Comparison of ENCODE assay signal across 8 cellular contexts in the genomic region with DNA sequence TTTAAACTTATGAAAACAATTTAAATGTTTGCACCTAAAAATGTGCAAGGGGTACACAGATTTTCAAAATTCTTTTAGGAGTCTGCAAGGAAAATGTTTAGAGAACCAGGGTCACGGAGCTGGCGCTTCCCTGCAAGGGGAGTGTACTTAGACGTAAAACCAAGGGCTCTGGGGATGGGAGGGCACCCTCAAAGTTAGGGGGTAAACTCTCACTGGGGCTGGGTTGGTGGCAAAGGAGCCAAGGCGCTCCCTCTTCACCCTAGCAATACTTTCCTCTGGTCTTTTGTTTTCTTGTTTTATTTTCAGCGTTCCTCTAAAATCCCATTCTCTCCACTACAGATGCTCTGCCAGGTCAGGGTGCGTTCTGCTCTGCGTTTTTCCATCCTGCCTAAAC. TPM values are rescaled to one million over a fixed set of nuclear protein-coding genes. Genes with fewer than 3 reads are reported as not detected.
DNase-seq lines count a peak whose midpoint lies in the region; ATAC-seq and TF ChIP-seq lines count a peak whose summit lies in the region.

No MANE protein-coding gene starts in this region.

- H3K4me1 Mint-ChIP-seq in Caco-2 (ENCODE audit: low read depth, unreplicated experiment), result peaks cover 6% of the 10 kb centered on the region

- no peak for TF ChIP-seq EP300 in SK-N-SH (IDR thresholded peaks at IDR 0.05; ENCODE audit: borderline replicate concordance in 1 of 2, low read depth in 1 of 2, low read length in 1 of 2)

- ATAC-seq in HG03039 (IDR thresholded peaks at IDR 0.05; ENCODE audit: unreplicated experiment), result no peak
- ATAC-seq in GM21576 (IDR thresholded peaks at IDR 0.05; ENCODE audit: unreplicated experiment), result no peak

- no peaks in the 10 kb centered on the region for H3K9me3 ChIP-seq in Caco-2
- no peaks in the 10 kb centered on the region for H3K9me3 ChIP-seq in SK-N-SH
- H3K9me3 ChIP-seq in fibroblast of lung (ENCODE audit: control insufficient read depth, insufficient read depth, low read depth, low read length), result no peaks in the 10 kb centered on the region
- no peaks in the 10 kb centered on the region for H3K9me3 ChIP-seq in parathyroid adenoma (ENCODE audit: control insufficient read depth, low read length)

- no peaks in the 10 kb centered on the region for H3K36me3 Mint-ChIP-seq in Caco-2 (ENCODE audit: insufficient read depth, unreplicated experiment)

- H3K4me3 ChIP-seq in Caco-2 (ENCODE audit: low read depth, low read length) (peak overlapping the region; percentile 53), SK-N-SH (ENCODE audit: low read depth in 2 of 2, low read length in 1 of 2) (peak overlapping the region; percentile 66 to 76), fibroblast of lung (replicated peaks in 1 of 4; ENCODE audit: control extremely low read depth in 1 of 4, insufficient read depth in 1 of 4, low read depth in 3 of 4, low read length in 4 of 4) (peak overlapping the region; percentile 58 to 81 (median 59)), parathyroid adenoma (ENCODE audit: low read depth, low read length) (peak overlapping the region; percentile 57)

- peak overlapping the region; percentile 87 for H3K4me3 Mint-ChIP-seq in Caco-2 (ENCODE audit: unreplicated experiment)

- no peaks in the 10 kb centered on the region for H3K27me3 ChIP-seq in Caco-2 (replicated peaks; ENCODE audit: control insufficient read depth, insufficient read depth, low read length)
- H3K27me3 ChIP-seq in SK-N-SH (ENCODE audit: insufficient read depth), result no peaks in the 10 kb centered on the region
- H3K27me3 ChIP-seq in fibroblast of lung (ENCODE audit: control insufficient read depth, insufficient read depth, low read length), result no peaks in the 10 kb centered on the region
- H3K27me3 ChIP-seq in parathyroid adenoma (ENCODE audit: control insufficient read depth, insufficient read depth, low read length), result no peaks in the 10 kb centered on the region

- no peak for TF ChIP-seq RAD21 in SK-N-SH (IDR thresholded peaks at IDR 0.05; ENCODE audit: low read length)

- H2AFZ ChIP-seq in SK-N-SH (ENCODE audit: low read depth) (peak overlapping the region; percentile 90), fibroblast of lung (ENCODE audit: low read length) (peak overlapping the region; percentile 12), parathyroid adenoma (peak overlapping the region; percentile 76)

- H3K27ac ChIP-seq in SK-N-SH (ENCODE audit: low read depth in 2 of 2, low read length in 1 of 2), result peak overlapping the region; percentile 81 to 91
- peak overlapping the region; percentile 78 for H3K27ac ChIP-seq in fibroblast of lung (ENCODE audit: insufficient read depth, low read length)
- no peak overlapping the region for H3K27ac ChIP-seq in parathyroid adenoma

- H3K27ac Mint-ChIP-seq in Caco-2 (ENCODE audit: unreplicated experiment), result no peak overlapping the region

- H3K9ac ChIP-seq in SK-N-SH (peak overlapping the region; percentile 73), fibroblast of lung (ENCODE audit: insufficient read depth, low read length) (peak overlapping the region; percentile 72), parathyroid adenoma (no peak overlapping the region)

- H3K79me2 ChIP-seq in SK-N-SH (ENCODE audit: insufficient read depth), result no peaks in the 10 kb centered on the region
- H3K79me2 ChIP-seq in fibroblast of lung (ENCODE audit: control insufficient read depth, insufficient read depth, low read length), result no peaks in the 10 kb centered on the region
- no peaks in the 10 kb centered on the region for H3K79me2 ChIP-seq in parathyroid adenoma

- peak overlapping the region; percentile 77 for H3K4me2 ChIP-seq in SK-N-SH
- H3K4me2 ChIP-seq in fibroblast of lung (ENCODE audit: extremely low read depth, insufficient read depth, low read length), result peak overlapping the region; percentile 96
- H3K4me2 ChIP-seq in parathyroid adenoma (ENCODE audit: low read length), result peak overlapping the region; percentile 78

- intact Hi-C loops in Caco-2 (cut with micrococcal nuclease; ENCODE audit: unreplicated experiment), result no loop called here

- 41% methylated on average over 7 of the region's 7 CpGs for WGBS in SK-N-SH (ENCODE audit: low lambda C conversion rate)

- H3K9me2 ChIP-seq in SK-N-SH, result no peaks in the 10 kb centered on the region

- DNase-seq in Caco-2, result no peak
- DNase-seq in SK-N-SH, result peak; percentile 47
- DNase-seq in fibroblast of lung (ENCODE audit: low read depth in 2 of 2), result peak in 1 of 2 donors; percentile 19
- no peak for DNase-seq in NCI-H446 treated with DMSO at 0.1 percent for 48 hours (lab: John Stamatoyannopoulos, UW)
- no peak for DNase-seq in stimulated activated CD4-positive, alpha-beta T cell treated with anti-CD3 and anti-CD28 coated beads, Interleukin-4, amount 100 ng/mL, for 24 hours

- peaks cover 8% of the 10 kb centered on the region for H3K4me1 ChIP-seq in Caco-2
- H3K4me1 ChIP-seq in SK-N-SH (ENCODE audit: control insufficient read depth in 1 of 2, insufficient read depth in 2 of 2, low read depth in 1 of 2, low read length in 1 of 2), result peaks cover 0 to 5% of the 10 kb centered on the region in 2 experiments; a peak in 2 of 4 replicates
- H3K4me1 ChIP-seq in fibroblast of lung (ENCODE audit: control insufficient read depth, extremely low read depth, insufficient read depth, low read length), result peaks cover 5% of the 10 kb centered on the region
- H3K4me1 ChIP-seq in parathyroid adenoma, result no peaks in the 10 kb centered on the region

- POLR2A ChIA-PET in Caco-2 (lab: Charles Lee), result no interaction called here
- POLR2A ChIA-PET in SK-N-SH (lab: Yijun Ruan, JAX), result no interaction called here

- peaks cover 12% of the 10 kb centered on the region for H3K27me3 Mint-ChIP-seq in Caco-2 (ENCODE audit: insufficient read depth, unreplicated experiment)

- no peaks in the 10 kb centered on the region for H3K36me3 ChIP-seq in Caco-2 (ENCODE audit: control insufficient read depth, insufficient read depth, low read length)
- H3K36me3 ChIP-seq in SK-N-SH (replicated peaks in 1 of 2; ENCODE audit: control insufficient read depth in 1 of 2, insufficient read depth in 2 of 2, low read length in 1 of 2), result no peaks in the 10 kb centered on the region
- H3K36me3 ChIP-seq in fibroblast of lung (ENCODE audit: control insufficient read depth, insufficient read depth, low read length), result no peaks in the 10 kb centered on the region
- no peaks in the 10 kb centered on the region for H3K36me3 ChIP-seq in parathyroid adenoma (ENCODE audit: control insufficient read depth, insufficient read depth, low read length)

- H3F3A ChIP-seq in SK-N-SH (replicated peaks; ENCODE audit: insufficient read depth), result peaks cover 6% of the 10 kb centered on the region

- TSS peak; percentile 38 for BruUV-seq in Caco-2 (replicated peaks; lab: Mats Ljungman, UMichigan)

- CTCF ChIA-PET in Caco-2 (lab: Charles Lee) (no interaction called here), SK-N-SH (lab: Yijun Ruan, JAX) (no interaction called here)

- H4K20me1 ChIP-seq in SK-N-SH (ENCODE audit: insufficient read depth), result no peaks in the 10 kb centered on the region
- H4K20me1 ChIP-seq in fibroblast of lung (ENCODE audit: control insufficient read depth, extremely low read depth, insufficient read depth, low read length), result no peaks in the 10 kb centered on the region

- no peak for TF ChIP-seq CTCF in Caco-2 (IDR thresholded peaks at IDR 0.05; ENCODE audit: insufficient read depth in 1 of 2, low read depth in 1 of 2, low read length in 1 of 2, severe bottlenecking in 1 of 2, unreplicated experiment in 1 of 2)
- TF ChIP-seq CTCF in SK-N-SH (IDR thresholded peaks at IDR 0.05), result no peak
- no peak for TF ChIP-seq CTCF in fibroblast of lung (conservative IDR thresholded peaks at IDR 0.05 in 1 of 2, IDR thresholded peaks at IDR 0.05 in 1 of 2; ENCODE audit: low read depth in 1 of 2, low read length in 2 of 2)
- no peak for TF ChIP-seq CTCF in parathyroid adenoma (IDR thresholded peaks at IDR 0.05)

- no peaks in the 10 kb centered on the region for H3K9me3 Mint-ChIP-seq in Caco-2 (ENCODE audit: unreplicated experiment)

TF ChIP-seq in SK-N-SH, 30 proteins besides CTCF, POLR2A, EP300 and RAD21 (continues in another document):
- no peak for TF ChIP-seq POLR2AphosphoS5 (IDR thresholded peaks at IDR 0.05; ENCODE audit: low read depth, low read length)
- TF ChIP-seq ELF1 (IDR thresholded peaks at IDR 0.05), result no peak
- TF ChIP-seq FOXM1 (IDR thresholded peaks at IDR 0.05; ENCODE audit: low read depth), result no peak
- TF ChIP-seq, protein P1, sequence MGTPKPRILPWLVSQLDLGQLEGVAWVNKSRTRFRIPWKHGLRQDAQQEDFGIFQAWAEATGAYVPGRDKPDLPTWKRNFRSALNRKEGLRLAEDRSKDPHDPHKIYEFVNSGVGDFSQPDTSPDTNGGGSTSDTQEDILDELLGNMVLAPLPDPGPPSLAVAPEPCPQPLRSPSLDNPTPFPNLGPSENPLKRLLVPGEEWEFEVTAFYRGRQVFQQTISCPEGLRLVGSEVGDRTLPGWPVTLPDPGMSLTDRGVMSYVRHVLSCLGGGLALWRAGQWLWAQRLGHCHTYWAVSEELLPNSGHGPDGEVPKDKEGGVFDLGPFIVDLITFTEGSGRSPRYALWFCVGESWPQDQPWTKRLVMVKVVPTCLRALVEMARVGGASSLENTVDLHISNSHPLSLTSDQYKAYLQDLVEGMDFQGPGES (IDR thresholded peaks at IDR 0.05; ENCODE audit: low read depth, low read length), result no peak
- TF ChIP-seq YY1 (IDR thresholded peaks at IDR 0.05; ENCODE audit: low read depth), result no peak

RNA-seq across cellular contexts. Expression of a gene that starts 20.0 kb away (rescaled TPM):
- not detected in 2 replicates for total RNA-seq in Caco-2 (2022)
- not detected in 2 replicates for polyA plus RNA-seq in SK-N-SH (2012; rRNA removed)
- polyA plus RNA-seq in SK-N-SH (2012; cell fraction: cytosol; rRNA removed), result not detected in 2 replicates
- polyA plus RNA-seq in SK-N-SH (2012; cell fraction: nucleus; rRNA removed), result not detected in 2 replicates
- not detected in 2 replicates for total RNA-seq in fibroblast of lung
- polyA plus RNA-seq in fibroblast of lung, result not detected in 2 replicates
- not detected in 2 replicates for polyA plus RNA-seq in fibroblast of lung (2012)
- polyA minus RNA-seq in fibroblast of lung (ENCODE audit: low replicate concordance), result not detected in 2 replicates

RNA-seq across cellular contexts. Expression of a gene that starts 42.9 kb away (rescaled TPM):
- total RNA-seq in Caco-2 (2022) (25.8 and 28.1 TPM in 2 replicates), fibroblast of lung (94.8 and 137 TPM in 2 replicates)
- polyA plus RNA-seq in SK-N-SH (2012; rRNA removed) (33.6 and 41.2 TPM in 2 replicates), fibroblast of lung (108 and 210 TPM in 2 replicates)
- 52.0 and 64.7 TPM in 2 replicates for polyA plus RNA-seq in SK-N-SH (2012; cell fraction: cytosol; rRNA removed)
- polyA plus RNA-seq in SK-N-SH (2012; cell fraction: nucleus; rRNA removed), result 36.9 and 64.0 TPM in 2 replicates
- 82.1 and 167 TPM in 2 replicates for polyA plus RNA-seq in fibroblast of lung (2012)
- polyA minus RNA-seq in fibroblast of lung (ENCODE audit: low replicate concordance), result 19.3 and 56.5 TPM in 2 replicates

RNA-seq across cellular contexts. Expression of a gene that starts 43.0 kb away (rescaled TPM):
- 9.1 and 10.3 TPM in 2 replicates for total RNA-seq in Caco-2 (2022)
- polyA plus RNA-seq in SK-N-SH (2012; rRNA removed), result 9.3 and 9.5 TPM in 2 replicates
- 6.3 and 9.7 TPM in 2 replicates for polyA plus RNA-seq in SK-N-SH (2012; cell fraction: cytosol; rRNA removed)
- polyA plus RNA-seq in SK-N-SH (2012; cell fraction: nucleus; rRNA removed), result 7.2 and 8.1 TPM in 2 replicates
- total RNA-seq in fibroblast of lung, result 3.3 and 5.6 TPM in 2 replicates
- 2.7 and 4.7 TPM in 2 replicates for polyA plus RNA-seq in fibroblast of lung
- 2.0 and 3.8 TPM in 2 replicates for polyA plus RNA-seq in fibroblast of lung (2012)
- 0.86 and 3.2 TPM in 2 replicates for polyA minus RNA-seq in fibroblast of lung (ENCODE audit: low replicate concordance)

Comparison
In these comparisons a context has a peak if more than half of its experiments do, and no peak if none do; other contexts are left out.
1. H2AFZ ChIP-seq: peak in every context shown above with its lines; median percentile 90 in SK-N-SH; 76 in parathyroid adenoma; 12 in fibroblast of lung.